ENCODE assay signal across 8 cellular contexts in the genomic region with DNA sequence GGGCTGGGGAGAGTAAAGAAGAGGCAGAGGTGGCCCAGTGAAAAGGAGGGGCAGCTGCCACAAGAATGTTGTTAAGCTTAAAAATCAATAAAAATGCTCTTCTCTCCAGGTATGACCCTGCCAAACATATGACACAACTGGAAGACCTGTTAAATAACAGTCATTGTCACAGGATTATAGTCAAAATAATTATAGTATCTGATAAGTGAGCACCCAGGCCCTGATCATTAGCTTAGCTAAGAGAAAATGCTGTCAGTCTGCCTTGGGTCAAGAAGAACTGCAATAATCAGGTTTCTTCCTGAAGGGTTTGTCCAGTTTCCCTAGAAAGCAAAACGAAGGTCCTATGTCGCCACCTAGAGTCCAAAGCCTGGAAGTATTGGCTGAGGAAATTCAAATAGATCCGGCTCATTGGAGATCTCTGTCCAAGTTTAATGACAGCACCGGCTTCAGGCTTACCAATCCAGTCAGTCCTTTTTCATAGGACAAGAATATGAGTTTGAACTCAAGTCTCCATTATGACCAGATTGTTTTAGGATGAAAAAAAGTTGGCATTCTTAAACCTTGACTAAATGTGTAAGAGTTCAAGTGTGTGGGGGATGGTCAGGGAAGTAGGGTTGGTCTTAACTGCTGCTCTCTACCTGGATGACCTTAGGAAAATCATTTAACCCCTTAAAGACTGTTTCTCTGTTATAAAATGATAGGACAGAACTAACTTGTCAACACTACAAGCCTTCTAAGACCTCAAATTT. TPM values are rescaled to one million over a fixed set of nuclear protein-coding genes. Genes with fewer than 3 reads are reported as not detected.
A peak's percentile ranks its signal among the peaks of the same experiment; 100 is the strongest.
DNase-seq lines count a peak whose midpoint lies in the region; ATAC-seq and TF ChIP-seq lines count a peak whose summit lies in the region.

No MANE protein-coding gene starts in this region.

- H3K27me3 ChIP-seq in WERI-Rb-1 (ENCODE audit: insufficient read depth, low read depth, severe bottlenecking) (peaks cover 28% of the 10 kb centered on the region), foreskin keratinocyte (peaks cover 10% of the 10 kb centered on the region)

- peak; percentile 73 for TF ChIP-seq CTCF in WERI-Rb-1 (IDR thresholded peaks at IDR 0.05; ENCODE audit: low read depth, low read length)
- TF ChIP-seq CTCF in foreskin keratinocyte (conservative IDR thresholded peaks at IDR 0.05), result peak; percentile 81
- peak; percentile 83 for TF ChIP-seq CTCF in progenitor cell of endocrine pancreas (IDR thresholded peaks at IDR 0.05; ENCODE audit: unreplicated experiment)

- H3K4me1 Mint-ChIP-seq in progenitor cell of endocrine pancreas (ENCODE audit: low read depth), result peaks cover 8% of the 10 kb centered on the region

- no peak overlapping the region for H3K27ac ChIP-seq in WERI-Rb-1
- no peak overlapping the region for H3K27ac ChIP-seq in foreskin keratinocyte

- no peaks in the 10 kb centered on the region for H3K4me1 ChIP-seq in foreskin keratinocyte

- H3K9me3 Mint-ChIP-seq in progenitor cell of endocrine pancreas (ENCODE audit: low read depth), result no peaks in the 10 kb centered on the region

- peaks cover 45% of the 10 kb centered on the region for H3K27me3 Mint-ChIP-seq in progenitor cell of endocrine pancreas

- no peaks in the 10 kb centered on the region for H3K9me3 ChIP-seq in WERI-Rb-1 (ENCODE audit: severe bottlenecking)

- H3K4me3 ChIP-seq in WERI-Rb-1 (ENCODE audit: low read depth, low read length), result no peak overlapping the region

- no peaks in the 10 kb centered on the region for H3K36me3 Mint-ChIP-seq in progenitor cell of endocrine pancreas (ENCODE audit: insufficient read depth)

- H3K36me3 ChIP-seq in WERI-Rb-1, result no peaks in the 10 kb centered on the region

- DNase-seq in COLO829 (ENCODE audit: low spot score), result peak; percentile 87
- peak; percentile 89 for DNase-seq in NCI-H2196 (lab: John Stamatoyannopoulos, UW; ENCODE audit: unreplicated experiment)
- peak; percentile 31 for DNase-seq in WERI-Rb-1
- DNase-seq in foreskin keratinocyte, result peak; percentile 28 to 61
- DNase-seq in progenitor cell of endocrine pancreas (ENCODE audit: low spot score, unreplicated experiment), result peak; percentile 51

- ATAC-seq in GM18907 (IDR thresholded peaks at IDR 0.05; ENCODE audit: unreplicated experiment) (peak; percentile 87), HG03432 (IDR thresholded peaks at IDR 0.05; ENCODE audit: unreplicated experiment) (peak; percentile 91), foreskin keratinocyte (peak; percentile 80), GM21737 (IDR thresholded peaks at IDR 0.05; ENCODE audit: unreplicated experiment) (no peak)

- H3K4me3 Mint-ChIP-seq in progenitor cell of endocrine pancreas (ENCODE audit: low read depth), result no peak overlapping the region

- H3K27ac Mint-ChIP-seq in progenitor cell of endocrine pancreas, result peak overlapping the region; percentile 15

RNA-seq across cellular contexts. Expression of gene NKX2-8, which starts 22.5 kb away (rescaled TPM):
- not detected in 2 replicates for total RNA-seq in foreskin keratinocyte
- not detected in 2 replicates for polyA plus RNA-seq in foreskin keratinocyte
- total RNA-seq in progenitor cell of endocrine pancreas, result not detected in 2 replicates

RNA-seq across cellular contexts. Expression of gene PAX9, which starts 56.7 kb away (rescaled TPM):
- 0.03 and 0.18 TPM in 2 replicates for total RNA-seq in foreskin keratinocyte
- polyA plus RNA-seq in foreskin keratinocyte, result 0.02 and 0.07 TPM in 2 replicates
- total RNA-seq in progenitor cell of endocrine pancreas, result 0.77 and 1.3 TPM in 2 replicates

Comparison
In these comparisons a context has a peak if more than half of its experiments do, and no peak if none do; other contexts are left out.
1. DNase-seq: peak in every context shown above with its lines; median percentile 89 in NCI-H2196; 87 in COLO829; 51 in progenitor cell of endocrine pancreas; 44 in foreskin keratinocyte; 31 in WERI-Rb-1.